29 cellular contexts compared by ENCODE assay signal in genomic region chr2:18753722-18754121, GRCh38.
"Had no signal": no experiment of that assay in that cellular context is flagged by ENCODE, and none has a peak within 500 bp of the region (broad histone marks: within the 10 kb centered on the region; RNA-seq: fewer than 3 reads in every experiment).

No MANE protein-coding gene starts in this region.

- DNase-seq: MG63, MM.1S, MV-4-11, NCI-H1048, NCI-H1092, NCI-H1092 treated with DMSO at 0.1 percent for 48 hours, NCI-H1105, NCI-H1105 treated with DMSO at 0.1 percent for 48 hours, NCI-H1417 treated with DMSO at 0.1 percent for 48 hours, NCI-H1436, NCI-H1436 treated with DMSO at 0.1 percent for 48 hours, NCI-H146, NCI-H1694, NCI-H1694 treated with DMSO at 0.1 percent for 48 hours, NCI-H187, NCI-H187 treated with DMSO at 0.1 percent for 48 hours, NCI-H1930, NCI-H2029, NCI-H2029 treated with DMSO at 0.1 percent for 48 hours, NCI-H2081, NCI-H2081 treated with DMSO at 0.1 percent for 48 hours, NCI-H2107, NCI-H2171, NCI-H2227 treated with DMSO at 0.1 percent for 48 hours, NCI-H345, NCI-H446, NCI-H446 treated with DMSO at 0.1 percent for 48 hours, NCI-H510A, NCI-H524 had no signal

- H3K36me3 ChIP-seq: MG63 had no signal

- H3K4me3 ChIP-seq: MG63 had no signal

- H3K9me3 ChIP-seq: MG63 had no signal

- H3K27me3 ChIP-seq: MG63 had no signal
